Comparison of ENCODE assay signal across 27 cellular contexts in the genomic region with DNA sequence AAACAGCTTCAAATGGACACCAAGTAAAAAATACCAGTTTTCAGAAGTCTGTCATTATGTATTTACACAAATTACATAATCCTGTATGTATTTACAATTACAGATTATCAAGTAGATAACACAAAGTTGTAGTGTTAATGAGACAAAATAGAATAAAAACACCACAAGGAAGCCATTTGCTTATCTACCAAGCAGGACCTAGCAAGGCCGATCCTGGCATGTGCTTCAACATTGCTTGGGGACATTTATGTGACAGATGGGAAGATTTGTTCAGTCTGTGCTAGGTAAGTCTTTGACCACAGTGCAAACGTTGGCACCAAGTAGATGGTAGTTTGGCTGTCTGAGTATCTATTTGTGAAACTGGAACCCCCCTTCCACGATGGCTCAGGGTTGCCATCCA. TPM values are rescaled to one million over a fixed set of nuclear protein-coding genes. Genes with fewer than 3 reads are reported as not detected.
DNase-seq lines count a peak whose midpoint lies in the region; ATAC-seq and TF ChIP-seq lines count a peak whose summit lies in the region.
"Had no signal": no experiment of that assay in that cellular context is flagged by ENCODE, and none has a peak within 500 bp of the region (broad histone marks: within the 10 kb centered on the region; RNA-seq: fewer than 3 reads in every experiment).

No MANE protein-coding gene starts in this region.

- peaks cover 6% of the 10 kb centered on the region for H3K4me1 Mint-ChIP-seq in type B pancreatic cell (ENCODE audit: unreplicated experiment)
- H3K4me1 Mint-ChIP-seq: T-helper 17 cell had no signal

- H3K4me1 ChIP-seq in SK-N-SH (ENCODE audit: control insufficient read depth in 1 of 2, insufficient read depth in 2 of 2, low read depth in 1 of 2, low read length in 1 of 2) (peaks cover 19 to 25% of the 10 kb centered on the region in 2 experiments), body of pancreas (peaks cover 51% of the 10 kb centered on the region), left lung (no peaks in the 10 kb centered on the region)

- no peak overlapping the region for H3K4me3 Mint-ChIP-seq in type B pancreatic cell
- H3K4me3 Mint-ChIP-seq: T-helper 17 cell had no signal

- H3K27me3 ChIP-seq in SK-N-SH (ENCODE audit: insufficient read depth): no peaks in the 10 kb centered on the region
- H3K27me3 ChIP-seq in body of pancreas: no peaks in the 10 kb centered on the region
- no peaks in the 10 kb centered on the region for H3K27me3 ChIP-seq in left lung

- H2AFZ ChIP-seq in SK-N-SH (ENCODE audit: low read depth): no peak overlapping the region
- H2AFZ ChIP-seq: GM23248 had no signal

- H3K36me3 ChIP-seq in SK-N-SH (replicated peaks in 1 of 2; ENCODE audit: control insufficient read depth in 1 of 2, insufficient read depth in 2 of 2, low read length in 1 of 2) (peaks cover 0 to 38% of the 10 kb centered on the region in 2 experiments), body of pancreas (replicated peaks in 1 of 2; ENCODE audit: insufficient read depth in 1 of 2, low read depth in 2 of 2) (no peaks in the 10 kb centered on the region), left lung (no peaks in the 10 kb centered on the region)

- WGBS in SK-N-SH (ENCODE audit: low lambda C conversion rate): 63% methylated on average over 3 of the region's 3 CpGs
- 31 to 35% methylated on average over 2 to 3 of the region's 3 CpGs for WGBS in body of pancreas, 2 donors

- CTCF ChIA-PET in SK-N-SH (lab: Yijun Ruan, JAX): no interaction called here

- H3K79me2 ChIP-seq in SK-N-SH (ENCODE audit: insufficient read depth): peaks cover 93% of the 10 kb centered on the region

- H3K4me3 ChIP-seq in SK-N-SH (ENCODE audit: low read depth in 2 of 2, low read length in 1 of 2): no peak overlapping the region
- H3K4me3 ChIP-seq in body of pancreas: no peak overlapping the region
- H3K4me3 ChIP-seq in left lung: no peak overlapping the region
- H3K4me3 ChIP-seq: GM23248, SK-N-MC had no signal

- no peak for TF ChIP-seq CTCF in SK-N-SH (IDR thresholded peaks at IDR 0.05)
- no peak for TF ChIP-seq CTCF in body of pancreas (IDR thresholded peaks at IDR 0.05)
- TF ChIP-seq CTCF in type B pancreatic cell (conservative IDR thresholded peaks at IDR 0.05): no peak
- TF ChIP-seq CTCF in left lung (IDR thresholded peaks at IDR 0.05): no peak

- POLR2A ChIA-PET in SK-N-SH (lab: Yijun Ruan, JAX): no interaction called here

- intact Hi-C loops in body of pancreas (cut with DNase I) (no loop called here), left ventricle myocardium superior (cut with micrococcal nuclease) (no loop called here), left lung (cut with DNase I) (no loop called here)

- peak overlapping the region in 1 of 2 experiments; percentile 56; a peak in 2 of 4 replicates for H3K27ac ChIP-seq in SK-N-SH (ENCODE audit: low read depth in 2 of 2, low read length in 1 of 2)
- H3K27ac ChIP-seq in body of pancreas: peak overlapping the region in 3 of 4 donors; percentile 1 to 18 (median 12)
- H3K27ac ChIP-seq in left lung: no peak overlapping the region
- H3K27ac ChIP-seq: GM23248, HL-60, SK-N-MC had no signal

- H3F3A ChIP-seq in SK-N-SH (replicated peaks; ENCODE audit: insufficient read depth): peaks cover 33% of the 10 kb centered on the region

- H3K9me3 Mint-ChIP-seq in type B pancreatic cell: no peaks in the 10 kb centered on the region

- peak overlapping the region; percentile 29 for H3K27ac Mint-ChIP-seq in type B pancreatic cell

- H3K9me2 ChIP-seq in SK-N-SH: no peaks in the 10 kb centered on the region

- peaks cover 30% of the 10 kb centered on the region for H3K36me3 Mint-ChIP-seq in type B pancreatic cell

- TF ChIP-seq POLR2A in body of pancreas (IDR thresholded peaks at IDR 0.05): no peak

- ATAC-seq in SK-N-SH treated with all-trans-retinoic acid at 6 μM for 48 hours: no peak
- no peak for ATAC-seq in body of pancreas
- no peak for ATAC-seq in left ventricle myocardium superior
- no peak for ATAC-seq in left lung
- ATAC-seq in esophagus mucosa: no peak
- ATAC-seq: Panc1, T-helper 17 cell had no signal

- no peaks in the 10 kb centered on the region for H3K9me3 ChIP-seq in SK-N-SH
- no peaks in the 10 kb centered on the region for H3K9me3 ChIP-seq in body of pancreas
- no peaks in the 10 kb centered on the region for H3K9me3 ChIP-seq in left lung

- TF ChIP-seq RAD21 in SK-N-SH (IDR thresholded peaks at IDR 0.05; ENCODE audit: low read length): no peak

- H3K27me3 Mint-ChIP-seq in type B pancreatic cell: no peaks in the 10 kb centered on the region

- peak in 1 of 2 experiments; percentile 75; a peak in 2 of 4 replicates for TF ChIP-seq EP300 in SK-N-SH (IDR thresholded peaks at IDR 0.05; ENCODE audit: borderline replicate concordance in 1 of 2, low read depth in 1 of 2, low read length in 1 of 2)

- no peak overlapping the region for H3K4me2 ChIP-seq in SK-N-SH

- peak; percentile 53 for DNase-seq in SK-N-SH
- DNase-seq in M059J (ENCODE audit: low read depth): peak; percentile 56
- no peak for DNase-seq in body of pancreas
- DNase-seq in type B pancreatic cell (ENCODE audit: extremely low spot score, unreplicated experiment): no peak
- DNase-seq in left ventricle myocardium superior: no peak
- DNase-seq in left lung: no peak
- DNase-seq: 8988T, ACHN, DMS53, GDM1, GM23248, H7, Karpas-422, NCI-H1092 treated with DMSO at 0.1 percent for 48 hours, NCI-H1436, NCI-H187, NCI-H2081 treated with DMSO at 0.1 percent for 48 hours, NCI-H2171, NCI-H226, NCI-H774, SIG-M5, T-helper 17 cell had no signal

- no peak overlapping the region for H3K9ac ChIP-seq in SK-N-SH
- H3K9ac ChIP-seq: GM23248 had no signal

- peaks cover 11% of the 10 kb centered on the region for H4K20me1 ChIP-seq in SK-N-SH (ENCODE audit: insufficient read depth)

TF ChIP-seq in SK-N-SH, 30 proteins besides CTCF, POLR2A, EP300 and RAD21 (continues in another document):
- TF ChIP-seq, protein P1, sequence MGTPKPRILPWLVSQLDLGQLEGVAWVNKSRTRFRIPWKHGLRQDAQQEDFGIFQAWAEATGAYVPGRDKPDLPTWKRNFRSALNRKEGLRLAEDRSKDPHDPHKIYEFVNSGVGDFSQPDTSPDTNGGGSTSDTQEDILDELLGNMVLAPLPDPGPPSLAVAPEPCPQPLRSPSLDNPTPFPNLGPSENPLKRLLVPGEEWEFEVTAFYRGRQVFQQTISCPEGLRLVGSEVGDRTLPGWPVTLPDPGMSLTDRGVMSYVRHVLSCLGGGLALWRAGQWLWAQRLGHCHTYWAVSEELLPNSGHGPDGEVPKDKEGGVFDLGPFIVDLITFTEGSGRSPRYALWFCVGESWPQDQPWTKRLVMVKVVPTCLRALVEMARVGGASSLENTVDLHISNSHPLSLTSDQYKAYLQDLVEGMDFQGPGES (IDR thresholded peaks at IDR 0.05; ENCODE audit: low read depth, low read length): no peak
- TF ChIP-seq FOXJ3 (CRISPR knock-in tag; IDR thresholded peaks at IDR 0.05) (peak; percentile 57; the same call in 1 of the 2 replicates), EZH2phosphoT487 (IDR thresholded peaks at IDR 0.05; ENCODE audit: borderline replicate concordance, low read depth) (no peak), MXI1 (IDR thresholded peaks at IDR 0.05; ENCODE audit: low read depth, low read length) (peak; percentile 77; the same call in 1 of the 2 replicates), NRF1 (IDR thresholded peaks at IDR 0.05; ENCODE audit: low read depth, low read length) (no peak)
- TF ChIP-seq, protein P2, sequence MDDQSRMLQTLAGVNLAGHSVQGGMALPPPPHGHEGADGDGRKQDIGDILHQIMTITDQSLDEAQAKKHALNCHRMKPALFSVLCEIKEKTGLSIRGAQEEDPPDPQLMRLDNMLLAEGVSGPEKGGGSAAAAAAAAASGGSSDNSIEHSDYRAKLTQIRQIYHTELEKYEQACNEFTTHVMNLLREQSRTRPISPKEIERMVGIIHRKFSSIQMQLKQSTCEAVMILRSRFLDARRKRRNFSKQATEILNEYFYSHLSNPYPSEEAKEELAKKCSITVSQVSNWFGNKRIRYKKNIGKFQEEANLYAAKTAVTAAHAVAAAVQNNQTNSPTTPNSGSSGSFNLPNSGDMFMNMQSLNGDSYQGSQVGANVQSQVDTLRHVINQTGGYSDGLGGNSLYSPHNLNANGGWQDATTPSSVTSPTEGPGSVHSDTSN (IDR thresholded peaks at IDR 0.05): no peak

TF ChIP-seq in SK-N-SH treated with all-trans-retinoic acid at 6 μM for 48 hours, 23 proteins besides CTCF, POLR2A, EP300 and RAD21 (continues in another document):
- TF ChIP-seq ZFP3 (CRISPR knock-in tag; IDR thresholded peaks at IDR 0.05) (no peak), TOX (CRISPR knock-in tag; IDR thresholded peaks at IDR 0.05; ENCODE audit: borderline replicate concordance) (no peak), ESRRG (CRISPR knock-in tag; IDR thresholded peaks at IDR 0.05) (no peak), BACH2 (CRISPR knock-in tag; IDR thresholded peaks at IDR 0.05; ENCODE audit: borderline replicate concordance) (no peak), CSDC2 (CRISPR knock-in tag; IDR thresholded peaks at IDR 0.05) (no peak), ZNF8 (CRISPR knock-in tag; IDR thresholded peaks at IDR 0.05) (no peak), ISL1 (CRISPR knock-in tag; IDR thresholded peaks at IDR 0.05) (no peak), PPARA (CRISPR knock-in tag; IDR thresholded peaks at IDR 0.05; ENCODE audit: borderline replicate concordance) (no peak), ZNF70 (CRISPR knock-in tag; IDR thresholded peaks at IDR 0.05) (no peak)
- TF ChIP-seq, protein P3, sequence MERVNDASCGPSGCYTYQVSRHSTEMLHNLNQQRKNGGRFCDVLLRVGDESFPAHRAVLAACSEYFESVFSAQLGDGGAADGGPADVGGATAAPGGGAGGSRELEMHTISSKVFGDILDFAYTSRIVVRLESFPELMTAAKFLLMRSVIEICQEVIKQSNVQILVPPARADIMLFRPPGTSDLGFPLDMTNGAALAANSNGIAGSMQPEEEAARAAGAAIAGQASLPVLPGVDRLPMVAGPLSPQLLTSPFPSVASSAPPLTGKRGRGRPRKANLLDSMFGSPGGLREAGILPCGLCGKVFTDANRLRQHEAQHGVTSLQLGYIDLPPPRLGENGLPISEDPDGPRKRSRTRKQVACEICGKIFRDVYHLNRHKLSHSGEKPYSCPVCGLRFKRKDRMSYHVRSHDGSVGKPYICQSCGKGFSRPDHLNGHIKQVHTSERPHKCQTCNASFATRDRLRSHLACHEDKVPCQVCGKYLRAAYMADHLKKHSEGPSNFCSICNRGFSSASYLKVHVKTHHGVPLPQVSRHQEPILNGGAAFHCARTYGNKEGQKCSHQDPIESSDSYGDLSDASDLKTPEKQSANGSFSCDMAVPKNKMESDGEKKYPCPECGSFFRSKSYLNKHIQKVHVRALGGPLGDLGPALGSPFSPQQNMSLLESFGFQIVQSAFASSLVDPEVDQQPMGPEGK (CRISPR knock-in tag; IDR thresholded peaks at IDR 0.05; ENCODE audit: borderline replicate concordance): no peak

RNA-seq across cellular contexts. Expression of a gene that starts 35.8 kb away (rescaled TPM):
- 7.7 and 9.1 TPM in 2 replicates for polyA plus RNA-seq in SK-N-SH (2012; rRNA removed)
- 12.2 and 12.4 TPM in 2 replicates for polyA plus RNA-seq in SK-N-SH (2012; cell fraction: cytosol; rRNA removed)
- 7.0 and 12.2 TPM in 2 replicates for polyA plus RNA-seq in SK-N-SH (2012; cell fraction: nucleus; rRNA removed)
- total RNA-seq in M059J (2014; rRNA removed; shearing (Covaris generic)): 31.2 and 33.7 TPM in 2 replicates
- total RNA-seq in body of pancreas (10 to 100 TPM; 30.0 to 59.7 TPM), type B pancreatic cell (ENCODE audit: low replicate concordance) (153 and 573 TPM in 2 replicates), left ventricle myocardium superior (4.1 TPM), left lung (100 to 1,000 TPM in 1 of 2 donors, 10 to 100 TPM in 1; 74.7 to 131 TPM), esophagus mucosa (8.9 TPM)

Comparison
In these comparisons a context has a peak if more than half of its experiments do, and no peak if none do; other contexts are left out.
1. DNase-seq: peak in SK-N-SH (single experiment) and M059J (single experiment); none in body of pancreas (0 of 4), type B pancreatic cell (single experiment), left ventricle myocardium superior (single experiment) and left lung (0 of 2).
2. H3K27ac ChIP-seq: peak in body of pancreas (3 of 4); none in left lung (0 of 2).